ENCODE assay signal across 8 cellular contexts in the genomic region with DNA sequence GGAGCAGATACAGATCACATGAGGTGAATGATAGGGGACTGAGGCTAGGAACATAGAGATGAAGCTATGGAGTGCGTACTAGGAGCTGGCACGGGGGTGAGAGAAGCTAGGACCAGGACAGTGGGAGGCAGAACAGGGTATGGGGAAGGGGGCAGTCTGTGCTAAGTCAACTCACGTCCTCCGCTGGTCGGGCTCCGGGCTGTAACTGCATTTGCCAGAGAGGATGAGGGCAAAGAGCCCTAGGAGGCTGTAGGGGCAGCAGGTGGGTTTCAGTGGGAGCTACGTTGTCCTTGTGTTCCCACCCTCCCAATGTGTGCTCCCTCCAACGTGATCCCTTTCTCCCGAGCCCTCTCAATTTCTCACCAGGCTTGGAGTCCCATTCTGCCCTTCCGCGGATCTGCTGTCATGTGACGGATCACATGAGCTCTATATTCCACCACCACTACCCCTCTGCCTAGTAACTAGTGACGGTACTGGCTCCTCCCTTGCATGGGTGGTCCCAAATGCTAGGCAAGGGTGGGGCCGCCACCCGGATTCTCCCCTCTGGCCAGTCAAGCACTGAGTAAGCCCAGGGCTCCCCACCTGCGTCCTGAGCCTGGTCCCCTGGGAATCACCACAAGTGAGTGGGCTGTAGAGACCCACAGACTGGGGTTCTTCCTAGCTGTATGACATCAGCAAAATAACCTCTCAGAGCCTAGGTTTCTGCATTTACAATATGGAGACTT. TPM values are rescaled to one million over a fixed set of nuclear protein-coding genes. Genes with fewer than 3 reads are reported as not detected.
DNase-seq lines count a peak whose midpoint lies in the region; ATAC-seq and TF ChIP-seq lines count a peak whose summit lies in the region.

Gene TPP1 (minus strand): TSS at position 402 of the 725 bp plus-strand sequence. CDS start 22 bp downstream, at position 380.

- H3K9me3 ChIP-seq in PC-3 (ENCODE audit: low read length) (no peaks in the 10 kb centered on the region), mucosa of rectum (ENCODE audit: control insufficient read depth in 2 of 2, low read length in 2 of 2) (no peaks in the 10 kb centered on the region)

- H3F3A ChIP-seq in PC-3 (ENCODE audit: low read length, unreplicated experiment), result no peaks in the 10 kb centered on the region

- H3K4me1 ChIP-seq in PC-3 (ENCODE audit: insufficient read depth, low read length), result peaks cover 14% of the 10 kb centered on the region
- peaks cover 14 to 20% of the 10 kb centered on the region in 2 donors for H3K4me1 ChIP-seq in mucosa of rectum (ENCODE audit: control insufficient read depth in 2 of 2, insufficient read depth in 2 of 2, low read length in 2 of 2)

- peak within 1 kb of the TSS; percentile 98 for H3K4me3 ChIP-seq in Jurkat, Clone E6-1 (ENCODE audit: low read length)
- peak within 1 kb of the TSS; percentile 79 for H3K4me3 ChIP-seq in PC-3 (ENCODE audit: low read length)
- H3K4me3 ChIP-seq in mucosa of rectum (ENCODE audit: low read length in 2 of 2), result peak within 1 kb of the TSS; percentile 95 to 100

- no peaks in the 10 kb centered on the region for H3K9me2 ChIP-seq in PC-3 (replicated peaks; ENCODE audit: low read length)

- H2AFZ ChIP-seq in PC-3 (ENCODE audit: low read length), result peak within 1 kb of the TSS; percentile 85

- intact Hi-C loops in PC-3 (cut with micrococcal nuclease), result loop anchor here (2.0 kb wide), 1 partner anchor 84 kb away; no protein-coding TSS in a partner anchor

- CTCF ChIA-PET in PC-3 (lab: Charles Lee), result interaction anchor here (0.6 to 1.2 kb wide), 3 partner anchors 64 to 136 kb away, joined by 3 to 4 read pairs (median 4); partner anchors contain the start of gene MRPL17

- H3K9ac ChIP-seq in PC-3 (ENCODE audit: low read length) (peak within 1 kb of the TSS; percentile 67), mucosa of rectum (ENCODE audit: low read depth in 1 of 2, low read length in 2 of 2) (peak within 1 kb of the TSS; percentile 89 to 97)

- ATAC-seq in GM21717 (IDR thresholded peaks at IDR 0.05; ENCODE audit: unreplicated experiment) (peak; percentile 97), PC-3 (peak; percentile 90)

- H4K20me1 ChIP-seq in PC-3 (ENCODE audit: low read length), result no peaks in the 10 kb centered on the region

- POLR2A ChIA-PET in PC-3 (lab: Charles Lee; ENCODE audit: unreplicated experiment), result interaction anchor here (0.6 to 0.8 kb wide), 3 partner anchors 9 to 387 kb away, joined by 5 to 7 read pairs (median 7); partner anchors contain the start of gene MRPL17

- peak; percentile 95 for DNase-seq in DMS53 (lab: John Stamatoyannopoulos, UW)
- DNase-seq in Jurkat, Clone E6-1 (ENCODE audit: low read depth, low spot score), result peak; percentile 90
- DNase-seq in PC-3, result peak; percentile 93
- peak; percentile 83 for DNase-seq in activated T-cell treated with anti-CD3 and anti-CD28 coated beads for 48 hours (ENCODE audit: low read depth)
- peak; percentile 93 to 96 for DNase-seq in erythroblast (lab: John Stamatoyannopoulos, UW)
- DNase-seq in stimulated activated CD8-positive, alpha-beta memory T cell treated with anti-CD3 and anti-CD28 coated beads, Interleukin-4, amount 100 ng/mL, for 48 hours, result peak; percentile 94

- 0 out of 2 replicates have a peak within 1 kb of the TSS, but pooled peaks have one; percentile 1 for H3K27ac ChIP-seq in PC-3 (ENCODE audit: low read length)
- H3K27ac ChIP-seq in mucosa of rectum (ENCODE audit: low read depth in 2 of 2, low read length in 2 of 2), result peak within 1 kb of the TSS; percentile 82

- BruUV-seq in PC-3 (replicated peaks; lab: Mats Ljungman, UMichigan), result TSS peak; percentile 55

- H3K4me2 ChIP-seq in PC-3 (ENCODE audit: low read length), result peak within 1 kb of the TSS; percentile 98

- peak; percentile 97 for TF ChIP-seq POLR2A in erythroblast (IDR thresholded peaks at IDR 0.05; ENCODE audit: low read length)

- TF ChIP-seq CTCF in PC-3 (conservative IDR thresholded peaks at IDR 0.05; ENCODE audit: low read depth, low read length), result no peak

- no peaks in the 10 kb centered on the region for H3K27me3 ChIP-seq in PC-3 (ENCODE audit: low read length)
- H3K27me3 ChIP-seq in mucosa of rectum (ENCODE audit: control insufficient read depth in 2 of 2, insufficient read depth in 2 of 2, low read length in 2 of 2), result no peaks in the 10 kb centered on the region

- H3K36me3 ChIP-seq in PC-3 (ENCODE audit: low read depth, low read length) (no peaks in the 10 kb centered on the region), mucosa of rectum (ENCODE audit: control insufficient read depth in 2 of 2, insufficient read depth in 2 of 2, low read length in 2 of 2) (peaks cover 15 to 24% of the 10 kb centered on the region in 2 donors)

- H3K79me2 ChIP-seq in PC-3 (ENCODE audit: low read length), result peaks cover 3% of the 10 kb centered on the region; the same call in 1 of the 2 replicates

RNA-seq across cellular contexts. Expression of gene TPP1, which starts in this region (rescaled TPM):
- 40.3 TPM for polyA plus RNA-seq in Jurkat, Clone E6-1 (2012; ENCODE audit: insufficient read depth, insufficient read length)
- 21.6 and 48.3 TPM in 2 replicates for total RNA-seq in PC-3 (2014; rRNA removed)

Comparison
In these comparisons a context has a peak if more than half of its experiments do, and no peak if none do; other contexts are left out.
1. Peak in every context shown above with its lines: DNase-seq, ATAC-seq, H3K4me3 ChIP-seq and H3K27ac ChIP-seq.